19 cellular contexts compared by ENCODE assay signal in genomic region chr16:17013067-17013466, GRCh38.
A peak's percentile ranks its signal among the peaks of the same experiment; 100 is the strongest.
DNase-seq lines count a peak whose midpoint lies in the region; ATAC-seq lines count a peak whose summit lies in the region.
"Had no signal": no experiment of that assay in that cellular context is flagged by ENCODE, and none has a peak within 500 bp of the region (broad histone marks: within the 10 kb centered on the region; RNA-seq: fewer than 3 reads in every experiment).

No MANE protein-coding gene starts in this region.

- peaks cover 10% of the 10 kb centered on the region for H3K4me1 Mint-ChIP-seq in activated T-cell treated with anti-CD3 and anti-CD28 coated beads, Interleukin-2, amount 50 U/mL, for 72 hours (ENCODE audit: low read depth)
- H3K4me1 Mint-ChIP-seq in central memory CD8-positive, alpha-beta T cell = peaks cover 18% of the 10 kb centered on the region
- H3K4me1 Mint-ChIP-seq in stimulated activated naive B cell treated with anti-CD40 and anti-IgM and Interleukin-4, amounts not matched to agents 10 μg/mL and 1 μg/mL and 100 μg/mL, for 72 hours = peaks cover 6 to 8% of the 10 kb centered on the region in 2 donors

- H3K27ac Mint-ChIP-seq in activated T-cell treated with anti-CD3 and anti-CD28 coated beads, Interleukin-2, amount 50 U/mL, for 72 hours = no peak overlapping the region
- H3K27ac Mint-ChIP-seq in central memory CD8-positive, alpha-beta T cell (ENCODE audit: low read depth) = peak overlapping the region; percentile 98
- no peak overlapping the region for H3K27ac Mint-ChIP-seq in stimulated activated naive B cell treated with anti-CD40 and anti-IgM and Interleukin-4, amounts not matched to agents 10 μg/mL and 1 μg/mL and 100 μg/mL, for 72 hours

- H3K27ac ChIP-seq in SJCRH30 = peak overlapping the region; percentile 87
- H3K27ac ChIP-seq: gastroesophageal sphincter, left lung had no signal

- DNase-seq in activated T-cell treated with anti-CD3 and anti-CD28 coated beads, Interleukin-2, amount 50 U/mL, for 72 hours = no peak
- DNase-seq in activated T-cell treated with anti-CD3 and anti-CD28 coated beads, Interleukin-2, amount 50 U/mL, for 1 hour = no peak
- DNase-seq in SJCRH30 (peak in 1 of 2 experiments; percentile 40), NCI-H1105 (lab: John Stamatoyannopoulos, UW) (no peak)
- DNase-seq in central memory CD8-positive, alpha-beta T cell (ENCODE audit: low spot score in 2 of 2) = no peak
- no peak for DNase-seq in stimulated activated naive B cell treated with anti-CD40 and anti-IgM and Interleukin-4, amounts not matched to agents 10 μg/mL and 1 μg/mL and 100 μg/mL, for 72 hours
- DNase-seq: amygdala, COR-L47, GOT3, NCI-H2029, NCI-H510A treated with DMSO at 0.1 percent for 48 hours, SIG-M5 had no signal

- H3K36me3 Mint-ChIP-seq in activated T-cell treated with anti-CD3 and anti-CD28 coated beads, Interleukin-2, amount 50 U/mL, for 72 hours (ENCODE audit: insufficient read depth in 2 of 2) = peaks cover 0 to 8% of the 10 kb centered on the region in 2 donors
- peaks cover 6% of the 10 kb centered on the region for H3K36me3 Mint-ChIP-seq in central memory CD8-positive, alpha-beta T cell (ENCODE audit: insufficient read depth)
- H3K36me3 Mint-ChIP-seq in stimulated activated naive B cell treated with anti-CD40 and anti-IgM and Interleukin-4, amounts not matched to agents 10 μg/mL and 1 μg/mL and 100 μg/mL, for 72 hours = peaks cover 7 to 8% of the 10 kb centered on the region in 2 donors

- H3K36me3 ChIP-seq in SJCRH30 = no peaks in the 10 kb centered on the region
- H3K36me3 ChIP-seq: gastroesophageal sphincter, left lung, stomach, upper lobe of left lung had no signal

- no peaks in the 10 kb centered on the region for H3K27me3 Mint-ChIP-seq in activated T-cell treated with anti-CD3 and anti-CD28 coated beads, Interleukin-2, amount 50 U/mL, for 72 hours (ENCODE audit: low read depth)
- no peaks in the 10 kb centered on the region for H3K27me3 Mint-ChIP-seq in central memory CD8-positive, alpha-beta T cell
- H3K27me3 Mint-ChIP-seq in stimulated activated naive B cell treated with anti-CD40 and anti-IgM and Interleukin-4, amounts not matched to agents 10 μg/mL and 1 μg/mL and 100 μg/mL, for 72 hours = no peaks in the 10 kb centered on the region

- H3K9me3 ChIP-seq in SJCRH30 (replicated peaks) = no peaks in the 10 kb centered on the region
- H3K9me3 ChIP-seq: upper lobe of left lung had no signal

- ATAC-seq in activated T-cell treated with anti-CD3 and anti-CD28 coated beads, Interleukin-2, amount 50 U/mL, for 72 hours (replicated peaks in 1 of 2) = no peak
- no peak for ATAC-seq in central memory CD8-positive, alpha-beta T cell (replicated peaks; ENCODE audit: extremely low read depth, poor library complexity, severe bottlenecking)
- ATAC-seq in stimulated activated naive B cell treated with anti-CD40 and anti-IgM and Interleukin-4, amounts not matched to agents 10 μg/mL and 1 μg/mL and 100 μg/mL, for 72 hours (replicated peaks) = peak; percentile 2 to 5
- ATAC-seq in HG02623 (IDR thresholded peaks at IDR 0.05; ENCODE audit: unreplicated experiment) (no peak), HG02678 (IDR thresholded peaks at IDR 0.05; ENCODE audit: unreplicated experiment) (no peak)
- ATAC-seq: gastroesophageal sphincter, sciatic nerve had no signal

- peaks cover 3 to 6% of the 10 kb centered on the region in 2 donors for H3K9me3 Mint-ChIP-seq in activated T-cell treated with anti-CD3 and anti-CD28 coated beads, Interleukin-2, amount 50 U/mL, for 72 hours
- H3K9me3 Mint-ChIP-seq in central memory CD8-positive, alpha-beta T cell = peaks cover 6% of the 10 kb centered on the region
- peaks cover 7% of the 10 kb centered on the region in 2 donors for H3K9me3 Mint-ChIP-seq in stimulated activated naive B cell treated with anti-CD40 and anti-IgM and Interleukin-4, amounts not matched to agents 10 μg/mL and 1 μg/mL and 100 μg/mL, for 72 hours

- no peaks in the 10 kb centered on the region for H3K27me3 ChIP-seq in SJCRH30
- H3K27me3 ChIP-seq: stomach, upper lobe of left lung had no signal

- H3K4me3 ChIP-seq in SJCRH30 = peak overlapping the region; percentile 53
- H3K4me3 ChIP-seq: gastroesophageal sphincter, left lung had no signal

- peak overlapping the region; percentile 77 to 83 for H3K4me3 Mint-ChIP-seq in activated T-cell treated with anti-CD3 and anti-CD28 coated beads, Interleukin-2, amount 50 U/mL, for 72 hours
- peak overlapping the region; percentile 68 for H3K4me3 Mint-ChIP-seq in central memory CD8-positive, alpha-beta T cell
- H3K4me3 Mint-ChIP-seq in stimulated activated naive B cell treated with anti-CD40 and anti-IgM and Interleukin-4, amounts not matched to agents 10 μg/mL and 1 μg/mL and 100 μg/mL, for 72 hours = peak overlapping the region; percentile 91 to 92

- peaks cover 12% of the 10 kb centered on the region for H3K4me1 ChIP-seq in SJCRH30
- H3K4me1 ChIP-seq: gastroesophageal sphincter, left lung, stomach, upper lobe of left lung had no signal

Comparison
In these comparisons a context has a peak if more than half of its experiments do, and no peak if none do; other contexts are left out.
1. ATAC-seq: peak in stimulated activated naive B cell treated with anti-CD40 and anti-IgM and Interleukin-4, amounts not matched to agents 10 μg/mL and 1 μg/mL and 100 μg/mL, for 72 hours (2 of 2); none in activated T-cell treated with anti-CD3 and anti-CD28 coated beads, Interleukin-2, amount 50 U/mL, for 72 hours (0 of 2), central memory CD8-positive, alpha-beta T cell (single experiment), HG02623 (single experiment) and HG02678 (single experiment).
2. Peak in every context shown above with its lines, with median percentiles within 50 percentile points of each other: H3K4me3 Mint-ChIP-seq.